Comparison of ENCODE assay signal across 8 cellular contexts in genomic region chr2:216012830-216013079, GRCh38. TPM values are rescaled to one million over a fixed set of nuclear protein-coding genes. Genes with fewer than 3 reads are reported as not detected.
DNase-seq lines count a peak whose midpoint lies in the region; ATAC-seq and TF ChIP-seq lines count a peak whose summit lies in the region.

No MANE protein-coding gene starts in this region.

- H3K9me3 ChIP-seq in adipocyte (ENCODE audit: control insufficient read depth, low read length) (no peaks in the 10 kb centered on the region), left lung (no peaks in the 10 kb centered on the region), thoracic aorta (no peaks in the 10 kb centered on the region)

- POLR2A ChIA-PET in activated CD4-positive, alpha-beta T cell treated with anti-CD3 and anti-CD28 coated beads for 36 hours (lab: Charles Lee): no interaction called here

- peak overlapping the region; percentile 77 for H3K9ac ChIP-seq in adipocyte (ENCODE audit: low read length)

- CTCF ChIA-PET in activated CD4-positive, alpha-beta T cell treated with anti-CD3 and anti-CD28 coated beads for 36 hours (lab: Charles Lee): interaction anchor here (1.1 to 2.7 kb wide), 4 partner anchors 10 to 65 kb away, joined by 4 to 15 read pairs (median 4); no protein-coding TSS in a partner anchor

- H3K27me3 ChIP-seq in adipocyte (replicated peaks; ENCODE audit: control insufficient read depth, insufficient read depth, low read length): no peaks in the 10 kb centered on the region
- peaks cover 0 to 7% of the 10 kb centered on the region in 2 donors for H3K27me3 ChIP-seq in left lung
- no peaks in the 10 kb centered on the region for H3K27me3 ChIP-seq in thoracic aorta (replicated peaks; ENCODE audit: insufficient read depth)

- TF ChIP-seq CTCF in left lung (IDR thresholded peaks at IDR 0.05) (no peak), thoracic aorta (IDR thresholded peaks at IDR 0.05) (no peak)

- H3K36me3 ChIP-seq in adipocyte (ENCODE audit: control insufficient read depth, insufficient read depth, low read length, severe bottlenecking): no peaks in the 10 kb centered on the region
- no peaks in the 10 kb centered on the region for H3K36me3 ChIP-seq in left lung
- no peaks in the 10 kb centered on the region for H3K36me3 ChIP-seq in thoracic aorta

- DNase-seq in activated CD4-positive, alpha-beta T cell treated with anti-CD3 and anti-CD28 coated beads for 36 hours: no peak
- no peak for DNase-seq in activated CD4-positive, alpha-beta T cell treated with anti-CD3 and anti-CD28 coated beads for 48 hours
- DNase-seq in adipocyte (ENCODE audit: low read depth) (no peak), left lung (no peak), thoracic aorta (ENCODE audit: low spot score) (no peak), A172 (ENCODE audit: low spot score) (no peak), NCI-H1048 (lab: John Stamatoyannopoulos, UW) (no peak)

- peaks cover 59% of the 10 kb centered on the region for H3K4me1 Mint-ChIP-seq in activated CD4-positive, alpha-beta T cell treated with anti-CD3 and anti-CD28 coated beads for 36 hours

- intact Hi-C loops in activated CD4-positive, alpha-beta T cell treated with anti-CD3 and anti-CD28 coated beads for 36 hours (cut with DNase I, micrococcal nuclease): loop anchor here (1.0 to 10.0 kb wide), 5 partner anchors 30 to 1212 kb away; partner anchors contain the start of gene BARD1 (in 1 of the 2)
- intact Hi-C loops in left lung (cut with DNase I): no loop called here

- H3K4me3 ChIP-seq in adipocyte (ENCODE audit: low read length) (peak overlapping the region; percentile 81), left lung (peak overlapping the region; percentile 53 to 64), thoracic aorta (peak overlapping the region; percentile 93)

- H3K4me3 Mint-ChIP-seq in activated CD4-positive, alpha-beta T cell treated with anti-CD3 and anti-CD28 coated beads for 36 hours: peak overlapping the region; percentile 88

- H3K27ac Mint-ChIP-seq in activated CD4-positive, alpha-beta T cell treated with anti-CD3 and anti-CD28 coated beads for 36 hours: peak overlapping the region; percentile 81

- no peaks in the 10 kb centered on the region for H3K27me3 Mint-ChIP-seq in activated CD4-positive, alpha-beta T cell treated with anti-CD3 and anti-CD28 coated beads for 36 hours

- H3K27ac ChIP-seq in left lung (peak overlapping the region; percentile 78 to 80), thoracic aorta (no peak overlapping the region)

- no peaks in the 10 kb centered on the region for H3K9me3 Mint-ChIP-seq in activated CD4-positive, alpha-beta T cell treated with anti-CD3 and anti-CD28 coated beads for 36 hours (ENCODE audit: low read depth)

- no peaks in the 10 kb centered on the region for H3K36me3 Mint-ChIP-seq in activated CD4-positive, alpha-beta T cell treated with anti-CD3 and anti-CD28 coated beads for 36 hours (ENCODE audit: low read depth)

- ATAC-seq in activated CD4-positive, alpha-beta T cell treated with anti-CD3 and anti-CD28 coated beads for 36 hours: no peak
- ATAC-seq in left lung: peak; percentile 12
- ATAC-seq in thoracic aorta (ENCODE audit: insufficient number of reproducible peaks, low FRiP score, low read depth): no peak
- no peak for ATAC-seq in GM18861 (IDR thresholded peaks at IDR 0.05; ENCODE audit: unreplicated experiment)

- H3K4me1 ChIP-seq in adipocyte (ENCODE audit: control insufficient read depth, insufficient read depth, low read length): peaks cover 13% of the 10 kb centered on the region
- peaks cover 4 to 21% of the 10 kb centered on the region in 2 donors for H3K4me1 ChIP-seq in left lung
- peaks cover 8 to 15% of the 10 kb centered on the region in 2 donors for H3K4me1 ChIP-seq in thoracic aorta (ENCODE audit: control insufficient read depth in 1 of 2, low read depth in 2 of 2)

RNA-seq across cellular contexts. Expression of gene MREG, which starts 0.6 kb away (rescaled TPM):
- 1 to 10 TPM; 9.1 to 9.8 TPM for total RNA-seq in activated CD4-positive, alpha-beta T cell treated with anti-CD3 and anti-CD28 coated beads for 36 hours
- total RNA-seq in left lung (10 to 100 TPM; 13.9 to 17.1 TPM), thoracic aorta (10 to 100 TPM in 1 of 2 donors, 1 to 10 TPM in 1; 1.6 to 10.7 TPM)
- 8.9 and 14.1 TPM in 2 replicates for total RNA-seq in A172 (2014; rRNA removed; shearing (Covaris generic))

Comparison
In these comparisons a context has a peak if more than half of its experiments do, and no peak if none do; other contexts are left out.
1. H3K27ac ChIP-seq: peak in left lung (2 of 2); none in thoracic aorta (0 of 2).
2. intact Hi-C loops: an anchor here in activated CD4-positive, alpha-beta T cell treated with anti-CD3 and anti-CD28 coated beads for 36 hours (1.0 to 10.0 kb wide); none called in left lung.
3. Peak in every context shown above with its lines, with median percentiles within 50 percentile points of each other: H3K4me3 ChIP-seq.